15 cellular contexts compared by ENCODE assay signal in the genomic region with DNA sequence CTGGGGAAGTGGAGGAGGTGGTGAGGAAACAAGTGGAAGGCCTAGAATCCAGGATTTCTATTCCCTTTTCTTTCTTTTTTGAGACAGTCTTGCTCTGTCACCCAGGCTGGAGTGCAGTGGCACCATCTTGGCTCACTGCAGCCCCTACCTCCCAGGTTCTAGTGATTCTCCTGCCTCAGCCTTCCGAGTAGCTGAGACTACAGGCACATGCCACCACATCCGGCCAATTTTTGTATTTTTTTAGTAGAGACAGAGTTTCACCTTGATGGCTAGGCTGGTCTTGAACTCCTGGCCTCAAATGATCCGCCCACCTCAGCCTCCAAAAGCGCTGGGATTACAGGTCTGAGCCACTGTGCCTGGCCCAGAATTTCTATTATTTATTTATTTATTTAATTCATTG. TPM values are rescaled to one million over a fixed set of nuclear protein-coding genes. Genes with fewer than 3 reads are reported as not detected.
"Had no signal": no experiment of that assay in that cellular context is flagged by ENCODE, and none has a peak within 500 bp of the region (broad histone marks: within the 10 kb centered on the region; RNA-seq: fewer than 3 reads in every experiment).

No MANE protein-coding gene starts in this region.

RNA-seq across cellular contexts. Expression of a gene that starts 0.6 kb away (rescaled TPM):
- total RNA-seq: activated CD8-positive, alpha-beta T cell treated with anti-CD3 and anti-CD28 coated beads, Interleukin-2, amount 10 ng/mL, durations not matched to agents 7 days and 5 days; activated T-helper 1 cell treated with anti-CD3 and anti-CD28 coated beads, Interleukin-12 subunit alpha, Interleukin-12 subunit beta, Interleukin-2, Interleukin-4 antibody, amounts not matched to agents 30 ng/mL and 10 ng/mL and 1 ng/mL, durations not matched to agents 14 hours and 24 hours and 36 hours; body of pancreas; foreskin keratinocyte; kidney; neural crest cell; renal cortical epithelial cell; spleen; thoracic aorta; upper lobe of left lung had no signal
- polyA plus RNA-seq: esophagus, foreskin keratinocyte, lung, spleen had no signal

RNA-seq across cellular contexts. Expression of a gene that starts 26.1 kb away (rescaled TPM):
- total RNA-seq: activated CD8-positive, alpha-beta T cell treated with anti-CD3 and anti-CD28 coated beads, Interleukin-2, amount 10 ng/mL, durations not matched to agents 7 days and 5 days; activated T-helper 1 cell treated with anti-CD3 and anti-CD28 coated beads, Interleukin-12 subunit alpha, Interleukin-12 subunit beta, Interleukin-2, Interleukin-4 antibody, amounts not matched to agents 30 ng/mL and 10 ng/mL and 1 ng/mL, durations not matched to agents 14 hours and 24 hours and 36 hours; body of pancreas; foreskin keratinocyte; kidney; lung; mesenteric fat pad; mucosa of gallbladder; neural crest cell; occipital lobe; renal cortical epithelial cell; spleen; thoracic aorta; upper lobe of left lung had no signal
- polyA plus RNA-seq: esophagus, foreskin keratinocyte, lung, spleen had no signal
